ENCODE assay signal across 8 cellular contexts in genomic region chr2:3738454-3738853, GRCh38. TPM values are rescaled to one million over a fixed set of nuclear protein-coding genes. Genes with fewer than 3 reads are reported as not detected.
DNase-seq lines count a peak whose midpoint lies in the region; ATAC-seq, FAIRE-seq and TF ChIP-seq lines count a peak whose summit lies in the region.

No MANE protein-coding gene starts in this region.

- peak; percentile 90 for DNase-seq in NCI-H1694 (lab: John Stamatoyannopoulos, UW)
- DNase-seq in cardiac fibroblast (ENCODE audit: low read depth in 2 of 2), result peak; percentile 3 to 41
- DNase-seq in right atrium auricular region (ENCODE audit: low spot score), result no peak
- DNase-seq in occipital lobe (lab: John Stamatoyannopoulos, UW), result no peak

- H3K36me3 ChIP-seq in right atrium auricular region, result no peaks in the 10 kb centered on the region

- H3K4me3 ChIP-seq in cardiac fibroblast (replicated peaks in 1 of 2; ENCODE audit: low read depth in 2 of 2, low read length in 2 of 2) (no peak overlapping the region), right atrium auricular region (no peak overlapping the region)

- H3K27ac ChIP-seq in right atrium auricular region, result no peak overlapping the region

- H3K27me3 ChIP-seq in right atrium auricular region, result no peaks in the 10 kb centered on the region

- peak; percentile 78 for FAIRE-seq in A204.1 (lab: Jason Lieb, UNC)

- TF ChIP-seq CTCF in GM12874 (IDR thresholded peaks at IDR 0.05; ENCODE audit: insufficient read depth, low read depth, low read length), result peak; percentile 15; the same call in 1 of the 2 replicates
- TF ChIP-seq CTCF in cardiac fibroblast (IDR thresholded peaks at IDR 0.05; ENCODE audit: low read depth, low read length), result peak; percentile 23
- no peak for TF ChIP-seq CTCF in right atrium auricular region (IDR thresholded peaks at IDR 0.05)

- no peaks in the 10 kb centered on the region for H3K9me3 ChIP-seq in right atrium auricular region

- no peaks in the 10 kb centered on the region for H3K4me1 ChIP-seq in right atrium auricular region

- ATAC-seq in HG02885 (IDR thresholded peaks at IDR 0.05; ENCODE audit: poor library complexity, unreplicated experiment) (no peak), HG03520 (IDR thresholded peaks at IDR 0.05; ENCODE audit: unreplicated experiment) (no peak)

RNA-seq across cellular contexts. Expression of gene DCDC2C, which starts 35.1 kb away (rescaled TPM):
- not detected for total RNA-seq in right atrium auricular region
- total RNA-seq in occipital lobe, result 0.62 TPM

Comparison
In these comparisons a context has a peak if more than half of its experiments do, and no peak if none do; other contexts are left out.
1. CTCF ChIP-seq: peak in GM12874 (single experiment) and cardiac fibroblast (single experiment); none in right atrium auricular region (0 of 2).
2. DNase-seq: peak in NCI-H1694 (single experiment) and cardiac fibroblast (2 of 2); none in right atrium auricular region (single experiment) and occipital lobe (single experiment).